ENCODE assay signal across 8 cellular contexts in the genomic region with DNA sequence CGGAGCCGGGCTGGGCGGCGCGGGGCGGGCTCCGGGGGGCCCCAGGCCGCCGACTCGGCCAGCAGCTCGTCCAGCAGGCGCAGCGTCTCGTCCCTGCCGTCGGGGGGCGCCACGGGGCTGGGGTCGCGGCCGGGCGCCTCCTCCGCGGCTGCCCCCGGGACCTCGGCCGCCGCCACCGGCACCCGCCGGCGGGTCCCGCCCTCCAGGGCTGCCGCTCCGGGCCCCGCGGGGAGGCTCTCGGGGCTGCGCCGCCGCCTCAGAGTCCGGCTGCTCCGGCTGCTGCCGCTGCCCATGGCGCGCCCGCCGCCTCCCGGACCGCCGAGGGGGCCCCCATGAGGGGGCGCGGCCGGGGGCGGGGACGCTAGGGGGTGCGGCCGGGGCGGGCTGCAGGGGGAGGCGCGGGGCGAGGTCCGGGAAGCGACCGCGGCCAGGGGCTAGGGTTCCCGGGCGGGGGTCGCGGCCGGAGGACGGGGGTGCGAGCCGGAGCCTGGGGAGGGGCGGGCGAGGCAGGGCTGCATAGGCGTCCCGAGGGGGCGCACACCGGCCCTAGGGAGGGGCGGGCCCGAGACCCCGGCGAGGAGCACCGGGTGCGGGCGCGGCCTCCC. TPM values are rescaled to one million over a fixed set of nuclear protein-coding genes. Genes with fewer than 3 reads are reported as not detected.
DNase-seq lines count a peak whose midpoint lies in the region; ATAC-seq and TF ChIP-seq lines count a peak whose summit lies in the region.

A gene with protein sequence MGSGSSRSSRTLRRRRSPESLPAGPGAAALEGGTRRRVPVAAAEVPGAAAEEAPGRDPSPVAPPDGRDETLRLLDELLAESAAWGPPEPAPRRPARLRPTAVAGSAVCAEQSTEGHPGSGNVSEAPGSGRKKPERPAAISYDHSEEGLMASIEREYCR (minus strand): TSS at position 481 of the 605 bp plus-strand sequence. CDS start 188 bp downstream, at position 293.

- BruUV-seq in PC-3 (replicated peaks; lab: Mats Ljungman, UMichigan), result no TSS peak

- DNase-seq in PC-3, result no peak
- peak; percentile 72 for DNase-seq in ecto neural progenitor cell (ENCODE audit: low spot score)
- no peak for DNase-seq in SHP77 treated with DMSO at 0.1 percent for 48 hours (lab: John Stamatoyannopoulos, UW)
- DNase-seq in SK-N-DZ (ENCODE audit: low spot score), result no peak

- H3K4me1 ChIP-seq in PC-3 (ENCODE audit: insufficient read depth, low read length), result no peaks in the 10 kb centered on the region
- peaks cover 2 to 6% of the 10 kb centered on the region in 2 donors for H3K4me1 ChIP-seq in mucosa of rectum (ENCODE audit: control insufficient read depth in 2 of 2, insufficient read depth in 2 of 2, low read length in 2 of 2)

- intact Hi-C loops in PC-3 (cut with micrococcal nuclease), result no loop called here

- no peaks in the 10 kb centered on the region for H3K9me2 ChIP-seq in PC-3 (replicated peaks; ENCODE audit: low read length)

- TF ChIP-seq CTCF in PC-3 (conservative IDR thresholded peaks at IDR 0.05; ENCODE audit: low read depth, low read length), result no peak

- CTCF ChIA-PET in PC-3 (lab: Charles Lee), result no interaction called here

- no peaks in the 10 kb centered on the region for H3K36me3 ChIP-seq in PC-3 (ENCODE audit: low read depth, low read length)
- H3K36me3 ChIP-seq in mucosa of rectum (ENCODE audit: control insufficient read depth in 2 of 2, insufficient read depth in 2 of 2, low read length in 2 of 2), result no peaks in the 10 kb centered on the region

- H3F3A ChIP-seq in PC-3 (ENCODE audit: low read length, unreplicated experiment), result no peaks in the 10 kb centered on the region

- peak within 1 kb of the TSS; percentile 73 for H3K4me2 ChIP-seq in PC-3 (ENCODE audit: low read length)

- H4K20me1 ChIP-seq in PC-3 (ENCODE audit: low read length), result no peaks in the 10 kb centered on the region

- H2AFZ ChIP-seq in PC-3 (ENCODE audit: low read length), result peak within 1 kb of the TSS; percentile 73

- no peak within 1 kb of the TSS for H3K27ac ChIP-seq in PC-3 (ENCODE audit: low read length)
- peak within 1 kb of the TSS; percentile 63 to 71 for H3K27ac ChIP-seq in mucosa of rectum (ENCODE audit: low read depth in 2 of 2, low read length in 2 of 2)

- no peaks in the 10 kb centered on the region for H3K79me2 ChIP-seq in PC-3 (ENCODE audit: low read length)

- POLR2A ChIA-PET in PC-3 (lab: Charles Lee; ENCODE audit: unreplicated experiment), result no interaction called here

- ATAC-seq in GM21723 (IDR thresholded peaks at IDR 0.05; ENCODE audit: unreplicated experiment), result peak; percentile 42
- ATAC-seq in PC-3, result peak; percentile 9
- ATAC-seq in GM18873 (IDR thresholded peaks at IDR 0.05; ENCODE audit: low FRiP score, unreplicated experiment), result no peak

- no peaks in the 10 kb centered on the region for H3K9me3 ChIP-seq in PC-3 (ENCODE audit: low read length)
- H3K9me3 ChIP-seq in mucosa of rectum (ENCODE audit: control insufficient read depth in 2 of 2, low read length in 2 of 2), result no peaks in the 10 kb centered on the region

- H3K4me3 ChIP-seq in GM08714 (ENCODE audit: low read length) (peak within 1 kb of the TSS; percentile 72; the same call in 1 of the 2 replicates), PC-3 (ENCODE audit: low read length) (peak within 1 kb of the TSS; percentile 53), mucosa of rectum (ENCODE audit: low read length in 2 of 2) (peak within 1 kb of the TSS; percentile 39 to 58)

- H3K9ac ChIP-seq in PC-3 (ENCODE audit: low read length), result no peak within 1 kb of the TSS
- H3K9ac ChIP-seq in mucosa of rectum (ENCODE audit: low read depth in 1 of 2, low read length in 2 of 2), result peak within 1 kb of the TSS in 1 of 2 donors; percentile 17

- H3K27me3 ChIP-seq in PC-3 (ENCODE audit: low read length) (peaks cover 80% of the 10 kb centered on the region), mucosa of rectum (ENCODE audit: control insufficient read depth in 2 of 2, insufficient read depth in 2 of 2, low read length in 2 of 2) (peaks cover 39 to 54% of the 10 kb centered on the region in 2 donors)

RNA-seq across cellular contexts. Expression of the gene that starts here (rescaled TPM):
- total RNA-seq in PC-3 (2014; rRNA removed), result 0.12 and 0.15 TPM in 2 replicates
- polyA plus RNA-seq in SK-N-DZ (2014; cell fraction: cytosol; rRNA removed), result not detected in 2 replicates
- not detected in 2 replicates for polyA plus RNA-seq in SK-N-DZ (2014; cell fraction: nucleus; rRNA removed)

Comparison
In these comparisons a context has a peak if more than half of its experiments do, and no peak if none do; other contexts are left out.
1. Peak in ATAC-seq, H3K4me3 ChIP-seq and H3K4me2 ChIP-seq in PC-3; RNA of the gene not detected or under 1 TPM.